Comparison of ENCODE assay signal across 34 cellular contexts in genomic region chr5:167921796-167922195, GRCh38.
"Had no signal": no experiment of that assay in that cellular context is flagged by ENCODE, and none has a peak within 500 bp of the region (broad histone marks: within the 10 kb centered on the region; RNA-seq: fewer than 3 reads in every experiment).

No MANE protein-coding gene starts in this region.

- H3K4me3 ChIP-seq: MG63 had no signal

- DNase-seq: Karpas-422, Kasumi-1, MG63, MM.1S, MV-4-11, NCI-H1048, NCI-H1092, NCI-H1092 treated with DMSO at 0.1 percent for 48 hours, NCI-H1105, NCI-H1105 treated with DMSO at 0.1 percent for 48 hours, NCI-H1417, NCI-H1417 treated with DMSO at 0.1 percent for 48 hours, NCI-H1436 treated with DMSO at 0.1 percent for 48 hours, NCI-H146, NCI-H1694, NCI-H1694 treated with DMSO at 0.1 percent for 48 hours, NCI-H187, NCI-H187 treated with DMSO at 0.1 percent for 48 hours, NCI-H1930, NCI-H2029, NCI-H2029 treated with DMSO at 0.1 percent for 48 hours, NCI-H2081, NCI-H2081 treated with DMSO at 0.1 percent for 48 hours, NCI-H2107, NCI-H2171, NCI-H2171 treated with DMSO at 0.1 percent for 48 hours, NCI-H2227 treated with DMSO at 0.1 percent for 48 hours, NCI-H226, NCI-H345, NCI-H446, NCI-H446 treated with DMSO at 0.1 percent for 48 hours, NCI-H510A, NCI-H510A treated with DMSO at 0.1 percent for 48 hours, NCI-H524 had no signal

- H3K9me3 ChIP-seq: MG63 had no signal

- H3K27me3 ChIP-seq: MG63 had no signal

- H3K36me3 ChIP-seq: MG63 had no signal
